In genomic region chr7:123961731-123962130, GRCh38 we compare ENCODE assay signal across 18 cellular contexts. TPM values are rescaled to one million over a fixed set of nuclear protein-coding genes. Genes with fewer than 3 reads are reported as not detected.
DNase-seq lines count a peak whose midpoint lies in the region; ATAC-seq and TF ChIP-seq lines count a peak whose summit lies in the region.
"Had no signal": no experiment of that assay in that cellular context is flagged by ENCODE, and none has a peak within 500 bp of the region (broad histone marks: within the 10 kb centered on the region; RNA-seq: fewer than 3 reads in every experiment).

No MANE protein-coding gene starts in this region.

- POLR2A ChIA-PET in WTC11 (lab: Charles Lee) = no interaction called here

- peak; percentile 20 for DNase-seq in activated CD4-positive, alpha-beta T cell treated with anti-CD3 and anti-CD28 coated beads for 48 hours
- DNase-seq in activated CD4-positive, alpha-beta T cell treated with anti-CD3 and anti-CD28 coated beads, Interleukin-2, amount 10 ng/mL, durations not matched to agents 24 days and 14 days = no peak
- DNase-seq in kidney tubule cell (ENCODE audit: low spot score) (peak; percentile 79), WTC11 (ENCODE audit: low spot score) (no peak), osteocyte (ENCODE audit: extremely low spot score, unreplicated experiment) (no peak)
- DNase-seq in central memory CD4-positive, alpha-beta T cell = no peak
- DNase-seq: activated CD4-positive, alpha-beta T cell treated with anti-CD3 and anti-CD28 coated beads for 1 hour; body of pancreas; effector CD8-positive, alpha-beta T cell; HCEC 1CT; midbrain had no signal

- CTCF ChIA-PET in WTC11 (lab: Charles Lee) = no interaction called here

- no peaks in the 10 kb centered on the region for H3K27me3 Mint-ChIP-seq in activated CD4-positive, alpha-beta T cell treated with anti-CD3 and anti-CD28 coated beads, Interleukin-2, amount 10 ng/mL, durations not matched to agents 24 days and 14 days
- H3K27me3 Mint-ChIP-seq in activated T-helper 17 cell treated with anti-CD3 and anti-CD28 coated beads, Interleukin-2, amount 50 U/mL, for 72 hours = no peaks in the 10 kb centered on the region
- H3K27me3 Mint-ChIP-seq in WTC11 (ENCODE audit: low read depth) (no peaks in the 10 kb centered on the region), osteocyte (ENCODE audit: unreplicated experiment) (peaks cover 5% of the 10 kb centered on the region)

- no peak overlapping the region for H3K4me3 Mint-ChIP-seq in activated CD4-positive, alpha-beta T cell treated with anti-CD3 and anti-CD28 coated beads, Interleukin-2, amount 10 ng/mL, durations not matched to agents 24 days and 14 days
- H3K4me3 Mint-ChIP-seq in activated T-helper 17 cell treated with anti-CD3 and anti-CD28 coated beads, Interleukin-2, amount 50 U/mL, for 72 hours = no peak overlapping the region
- H3K4me3 Mint-ChIP-seq in WTC11 = no peak overlapping the region
- no peak overlapping the region for H3K4me3 Mint-ChIP-seq in osteocyte (ENCODE audit: unreplicated experiment)
- H3K4me3 Mint-ChIP-seq: activated T-helper 1 cell treated with anti-CD3 and anti-CD28 coated beads, Interleukin-12 subunit alpha, Interleukin-12 subunit beta, Interleukin-2, Interleukin-4 antibody, amounts not matched to agents 30 ng/mL and 10 ng/mL and 1 ng/mL, durations not matched to agents 14 hours and 24 hours and 36 hours had no signal

- no peaks in the 10 kb centered on the region for H3K36me3 Mint-ChIP-seq in activated CD4-positive, alpha-beta T cell treated with anti-CD3 and anti-CD28 coated beads, Interleukin-2, amount 10 ng/mL, durations not matched to agents 24 days and 14 days (ENCODE audit: low read depth)
- H3K36me3 Mint-ChIP-seq in activated T-helper 17 cell treated with anti-CD3 and anti-CD28 coated beads, Interleukin-2, amount 50 U/mL, for 72 hours (ENCODE audit: low read depth) = no peaks in the 10 kb centered on the region
- no peaks in the 10 kb centered on the region for H3K36me3 Mint-ChIP-seq in WTC11
- no peaks in the 10 kb centered on the region for H3K36me3 Mint-ChIP-seq in osteocyte (ENCODE audit: unreplicated experiment)

- TF ChIP-seq CTCF in WTC11 (IDR thresholded peaks at IDR 0.05) (no peak), osteocyte (IDR thresholded peaks at IDR 0.05) (no peak)

- ATAC-seq in HG02610 (IDR thresholded peaks at IDR 0.05; ENCODE audit: unreplicated experiment) = peak; percentile 73
- peak; percentile 37 for ATAC-seq in activated T-helper 17 cell treated with anti-CD3 and anti-CD28 coated beads, Interleukin-2, amount 50 U/mL, for 72 hours (replicated peaks)
- ATAC-seq in WTC11 = no peak
- ATAC-seq: body of pancreas had no signal

- no peak overlapping the region for H3K27ac Mint-ChIP-seq in activated CD4-positive, alpha-beta T cell treated with anti-CD3 and anti-CD28 coated beads, Interleukin-2, amount 10 ng/mL, durations not matched to agents 24 days and 14 days
- no peak overlapping the region for H3K27ac Mint-ChIP-seq in activated T-helper 17 cell treated with anti-CD3 and anti-CD28 coated beads, Interleukin-2, amount 50 U/mL, for 72 hours
- no peak overlapping the region for H3K27ac Mint-ChIP-seq in WTC11
- no peak overlapping the region for H3K27ac Mint-ChIP-seq in osteocyte (ENCODE audit: unreplicated experiment)
- H3K27ac Mint-ChIP-seq: activated T-helper 1 cell treated with anti-CD3 and anti-CD28 coated beads, Interleukin-12 subunit alpha, Interleukin-12 subunit beta, Interleukin-2, Interleukin-4 antibody, amounts not matched to agents 30 ng/mL and 10 ng/mL and 1 ng/mL, durations not matched to agents 14 hours and 24 hours and 36 hours had no signal

- H3K9me3 Mint-ChIP-seq in activated CD4-positive, alpha-beta T cell treated with anti-CD3 and anti-CD28 coated beads, Interleukin-2, amount 10 ng/mL, durations not matched to agents 24 days and 14 days = no peaks in the 10 kb centered on the region
- H3K9me3 Mint-ChIP-seq in activated T-helper 17 cell treated with anti-CD3 and anti-CD28 coated beads, Interleukin-2, amount 50 U/mL, for 72 hours = no peaks in the 10 kb centered on the region
- H3K9me3 Mint-ChIP-seq in WTC11 (no peaks in the 10 kb centered on the region), osteocyte (ENCODE audit: unreplicated experiment) (peaks cover 4% of the 10 kb centered on the region)
- H3K9me3 Mint-ChIP-seq: activated T-helper 1 cell treated with anti-CD3 and anti-CD28 coated beads, Interleukin-12 subunit alpha, Interleukin-12 subunit beta, Interleukin-2, Interleukin-4 antibody, amounts not matched to agents 30 ng/mL and 10 ng/mL and 1 ng/mL, durations not matched to agents 14 hours and 24 hours and 36 hours had no signal

- H3K4me1 Mint-ChIP-seq in activated CD4-positive, alpha-beta T cell treated with anti-CD3 and anti-CD28 coated beads, Interleukin-2, amount 10 ng/mL, durations not matched to agents 24 days and 14 days = no peaks in the 10 kb centered on the region
- H3K4me1 Mint-ChIP-seq in activated T-helper 17 cell treated with anti-CD3 and anti-CD28 coated beads, Interleukin-2, amount 50 U/mL, for 72 hours = no peaks in the 10 kb centered on the region
- H3K4me1 Mint-ChIP-seq in WTC11 (peaks cover 13% of the 10 kb centered on the region; the same call in 1 of the 2 replicates), osteocyte (ENCODE audit: unreplicated experiment) (no peaks in the 10 kb centered on the region)

- intact Hi-C loops in activated CD4-positive, alpha-beta T cell treated with anti-CD3 and anti-CD28 coated beads, Interleukin-2, amount 10 ng/mL, durations not matched to agents 24 days and 14 days (cut with micrococcal nuclease) = no loop called here

TF ChIP-seq in WTC11, 78 proteins besides CTCF, POLR2A, EP300 and RAD21:
- no peak for TF ChIP-seq ETV6 (CRISPR knock-in tag; IDR thresholded peaks at IDR 0.05)
- no peak for TF ChIP-seq FOXK1 (CRISPR knock-in tag; IDR thresholded peaks at IDR 0.05)
- no peak for TF ChIP-seq RORB (CRISPR knock-in tag; IDR thresholded peaks at IDR 0.05)
- no peak for TF ChIP-seq ZNF219 (CRISPR knock-in tag; IDR thresholded peaks at IDR 0.05; ENCODE audit: borderline replicate concordance)
- no peak for TF ChIP-seq ERG (CRISPR knock-in tag; IDR thresholded peaks at IDR 0.05)

RNA-seq across cellular contexts. Expression of gene SPAM1, which starts 36.7 kb away (rescaled TPM):
- total RNA-seq in activated CD4-positive, alpha-beta T cell treated with anti-CD3 and anti-CD28 coated beads, Interleukin-2, amount 10 ng/mL, durations not matched to agents 24 days and 14 days = not detected in 2 replicates
- not detected for total RNA-seq in activated T-helper 17 cell treated with anti-CD3 and anti-CD28 coated beads, Interleukin-2, amount 50 U/mL, for 72 hours
- total RNA-seq in WTC11 (2021) = not detected in 3 replicates
- not detected in 2 replicates for total RNA-seq in osteocyte
- total RNA-seq: activated T-helper 1 cell treated with anti-CD3 and anti-CD28 coated beads, Interleukin-12 subunit alpha, Interleukin-12 subunit beta, Interleukin-2, Interleukin-4 antibody, amounts not matched to agents 30 ng/mL and 10 ng/mL and 1 ng/mL, durations not matched to agents 14 hours and 24 hours and 36 hours; body of pancreas; frontal cortex; posterior vena cava; T-helper 1 cell treated with Interleukin-12 subunit alpha and Interleukin-12 subunit beta and Interleukin-4 antibody, amounts not matched to agents 30 ng/mL and 1 ng/mL, for 36 hours; tibial nerve had no signal

Comparison
In these comparisons a context has a peak if more than half of its experiments do, and no peak if none do; other contexts are left out.
1. DNase-seq: peak in activated CD4-positive, alpha-beta T cell treated with anti-CD3 and anti-CD28 coated beads for 48 hours (single experiment) and kidney tubule cell (single experiment); none in activated CD4-positive, alpha-beta T cell treated with anti-CD3 and anti-CD28 coated beads, Interleukin-2, amount 10 ng/mL, durations not matched to agents 24 days and 14 days (single experiment), WTC11 (single experiment), central memory CD4-positive, alpha-beta T cell (single experiment) and osteocyte (single experiment).